Comparison of ENCODE assay signal across 12 cellular contexts in the genomic region with DNA sequence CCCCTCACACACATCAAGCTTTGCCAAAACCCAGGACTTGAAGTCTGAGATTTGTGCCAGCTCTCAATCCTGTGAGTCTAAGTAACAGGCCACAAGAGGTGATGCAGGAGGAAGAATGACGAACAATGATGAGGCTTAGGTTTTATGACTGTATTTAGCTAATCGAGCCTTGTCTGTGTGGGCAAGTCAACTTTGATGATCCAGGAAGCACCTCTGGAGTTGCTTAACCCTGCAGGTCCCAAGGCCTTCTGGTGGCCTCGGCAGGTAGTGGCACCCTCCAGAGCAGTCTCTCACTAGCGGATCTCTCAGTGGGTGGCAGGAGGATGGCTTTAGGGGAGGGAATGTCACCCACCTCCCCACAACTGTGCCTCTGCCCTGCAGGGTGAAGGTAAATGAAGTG. TPM values are rescaled to one million over a fixed set of nuclear protein-coding genes. Genes with fewer than 3 reads are reported as not detected.
A peak's percentile ranks its signal among the peaks of the same experiment; 100 is the strongest.
DNase-seq lines count a peak whose midpoint lies in the region; TF ChIP-seq lines count a peak whose summit lies in the region.
"Had no signal": no experiment of that assay in that cellular context is flagged by ENCODE, and none has a peak within 500 bp of the region (broad histone marks: within the 10 kb centered on the region; RNA-seq: fewer than 3 reads in every experiment).

No MANE protein-coding gene starts in this region.

- H3K4me2 ChIP-seq in GM23248 (ENCODE audit: unreplicated experiment), result no peak overlapping the region

- H3K36me3 Mint-ChIP-seq in CD14-positive monocyte, result peaks cover 0 to 1% of the 10 kb centered on the region in 2 donors
- H3K36me3 Mint-ChIP-seq: memory B cell had no signal

- peaks cover 0 to 2% (median 0%) of the 10 kb centered on the region in 7 donors for H3K9me3 Mint-ChIP-seq in CD14-positive monocyte
- H3K9me3 Mint-ChIP-seq: memory B cell had no signal

- H3K4me1 Mint-ChIP-seq in CD14-positive monocyte, result peaks cover 53% of the 10 kb centered on the region

- H3F3A ChIP-seq in GM23248 (ENCODE audit: insufficient read depth), result peaks cover 15% of the 10 kb centered on the region

- no peaks in the 10 kb centered on the region for H4K20me1 ChIP-seq in GM23248 (ENCODE audit: insufficient read depth)

- peak overlapping the region; percentile 50 for H3K27ac ChIP-seq in GM23248
- H3K27ac ChIP-seq in RWPE1, result no peak overlapping the region; the same call in 1 of the 2 replicates
- no peak overlapping the region for H3K27ac ChIP-seq in tibial artery
- no peak overlapping the region for H3K27ac ChIP-seq in dorsolateral prefrontal cortex
- H3K27ac ChIP-seq: body of pancreas, suprapubic skin had no signal

- no peak overlapping the region for H3K4me3 Mint-ChIP-seq in CD14-positive monocyte
- H3K4me3 Mint-ChIP-seq: memory B cell had no signal

- H3K36me3 ChIP-seq in GM23248 (ENCODE audit: low read depth) (no peaks in the 10 kb centered on the region), tibial artery (no peaks in the 10 kb centered on the region)
- H3K36me3 ChIP-seq: suprapubic skin had no signal

- H2AFZ ChIP-seq in GM23248, result peak overlapping the region; percentile 73

- in situ Hi-C loops in GM23248 (cut with MboI), result no loop called here

- H3K27me3 Mint-ChIP-seq in CD14-positive monocyte (ENCODE audit: low read depth in 3 of 3), result peaks cover 0 to 6% (median 2%) of the 10 kb centered on the region in 3 donors

- H3K27ac Mint-ChIP-seq in CD14-positive monocyte, result peak overlapping the region; percentile 71 to 96 (median 76)
- H3K27ac Mint-ChIP-seq: memory B cell had no signal

- H3K79me2 ChIP-seq in GM23248 (ENCODE audit: insufficient read depth), result no peaks in the 10 kb centered on the region

- POLR2A ChIA-PET in RWPE1 (lab: Yijun Ruan, JAX; ENCODE audit: low non-redundant PET), result no interaction called here

- peak overlapping the region; percentile 27; the same call in 1 of the 2 replicates for H3K9ac ChIP-seq in GM23248

- H3K4me1 ChIP-seq in GM23248 (ENCODE audit: insufficient read depth) (peaks cover 30% of the 10 kb centered on the region), tibial artery (peaks cover 0 to 9% (median 0%) of the 10 kb centered on the region in 4 donors)

- no peaks in the 10 kb centered on the region for H3K9me3 ChIP-seq in GM23248 (ENCODE audit: low read depth)
- no peaks in the 10 kb centered on the region for H3K9me3 ChIP-seq in tibial artery
- H3K9me3 ChIP-seq: body of pancreas, suprapubic skin had no signal

- CTCF ChIA-PET in RWPE1 (lab: Yijun Ruan, JAX), result interaction anchor here (1.0 to 1.3 kb wide), 3 partner anchors 11 to 309 kb away, joined by 3 to 5 read pairs (median 3); no protein-coding TSS in a partner anchor

- no peaks in the 10 kb centered on the region for H3K9me2 ChIP-seq in GM23248 (ENCODE audit: insufficient read depth)

- intact Hi-C loops in CD14-positive monocyte (cut with micrococcal nuclease), result no loop called here
- intact Hi-C loops in tibial artery (cut with DNase I; ENCODE audit: low total_unique reads), result no loop called here
- intact Hi-C loops in dorsolateral prefrontal cortex (cut with DNase I), result no loop called here

- no peak for TF ChIP-seq CTCF in CD14-positive monocyte (IDR thresholded peaks at IDR 0.05)
- no peak for TF ChIP-seq CTCF in RWPE1 (conservative IDR thresholded peaks at IDR 0.05; ENCODE audit: low read depth)
- TF ChIP-seq CTCF in tibial artery (IDR thresholded peaks at IDR 0.05), result no peak
- no peak for TF ChIP-seq CTCF in dorsolateral prefrontal cortex (IDR thresholded peaks at IDR 0.05 in 54 of 56, conservative IDR thresholded peaks at IDR 0.05 in 2 of 56; ENCODE audit: low read depth in 1 of 56, partially characterized antibody in 56 of 56)

- H3K4me3 ChIP-seq in GM23248 (no peak overlapping the region), tibial artery (no peak overlapping the region), dorsolateral prefrontal cortex (no peak overlapping the region)
- H3K4me3 ChIP-seq: body of pancreas, suprapubic skin had no signal

- DNase-seq in CD14-positive monocyte (ENCODE audit: low spot score) (no peak), GM23248 (peak; percentile 89), RWPE1 (ENCODE audit: low spot score) (peak; percentile 14), kidney tubule cell (ENCODE audit: low spot score) (peak; percentile 64), tibial artery (no peak), dorsolateral prefrontal cortex (no peak), NCI-H2196 treated with DMSO at 0.1 percent for 48 hours (lab: John Stamatoyannopoulos, UW; ENCODE audit: unreplicated experiment) (no peak)
- DNase-seq: body of pancreas, Kasumi-1, RPMI8226 had no signal

- 23 to 24% methylated on average over 4 of the region's 4 CpGs for whole genome bisulfite sequencing in GM23248 (ENCODE audit: low coverage in 1 of 2, low lambda C conversion rate in 2 of 2, missing lambda C conversion rate in 2 of 2), 2 experiments

- H3K27me3 ChIP-seq in GM23248 (replicated peaks; ENCODE audit: insufficient read depth), result no peaks in the 10 kb centered on the region
- H3K27me3 ChIP-seq in tibial artery, result peaks cover 0 to 44% of the 10 kb centered on the region in 2 donors
- no peaks in the 10 kb centered on the region for H3K27me3 ChIP-seq in dorsolateral prefrontal cortex
- H3K27me3 ChIP-seq: body of pancreas, suprapubic skin had no signal

RNA-seq across cellular contexts. Expression of a gene that starts 28.7 kb away (rescaled TPM):
- polyA plus RNA-seq in CD14-positive monocyte, result 10 to 100 TPM; 86.1 to 94.4 TPM
- total RNA-seq in GM23248 (2014; rRNA removed; shearing (Covaris generic)), result 61.7 and 80.8 TPM in 2 replicates
- polyA plus RNA-seq in GM23248 (2016; fragmentation: Nextera tagmentation; extraction: Ambion mirVana), result 81.6 and 92.2 TPM in 2 replicates
- 100 to 1,000 TPM in 119 of 120 experiments, 10 to 100 TPM in 1; 99.4 to 256 (median 180) TPM for total RNA-seq in dorsolateral prefrontal cortex

RNA-seq across cellular contexts. Expression of a gene that starts 38.0 kb away (rescaled TPM):
- polyA plus RNA-seq in CD14-positive monocyte, result 10 to 100 TPM in 1 of 2 donors, 1 to 10 TPM in 1; 6.9 to 12.2 TPM
- total RNA-seq in GM23248 (2014; rRNA removed; shearing (Covaris generic)), result 148 and 179 TPM in 2 replicates
- polyA plus RNA-seq in GM23248 (2016; fragmentation: Nextera tagmentation; extraction: Ambion mirVana), result 399 and 401 TPM in 2 replicates
- total RNA-seq in dorsolateral prefrontal cortex, result 10 to 100 TPM in 59 of 120 experiments, 1 to 10 TPM in 61; 3.8 to 22.7 (median 9.8) TPM

RNA-seq across cellular contexts. Expression of a gene that starts 41.9 kb away (rescaled TPM):
- polyA plus RNA-seq in CD14-positive monocyte, result not detected
- total RNA-seq in GM23248 (2014; rRNA removed; shearing (Covaris generic)), result not detected in 2 replicates
- polyA plus RNA-seq in GM23248 (2016; fragmentation: Nextera tagmentation; extraction: Ambion mirVana), result 0.16 TPM in 1 of 2 replicates, not detected in the other
- under 1 TPM in 1 of 120 experiments, not detected in 119; 0.33 TPM for total RNA-seq in dorsolateral prefrontal cortex

RNA-seq across cellular contexts. Expression of a gene that starts 48.5 kb away (rescaled TPM):
- polyA plus RNA-seq in CD14-positive monocyte, result 1 to 10 TPM; 2.8 to 7.1 TPM
- total RNA-seq in GM23248 (2014; rRNA removed; shearing (Covaris generic)), result 65.6 and 66.4 TPM in 2 replicates
- 28.0 and 31.4 TPM in 2 replicates for polyA plus RNA-seq in GM23248 (2016; fragmentation: Nextera tagmentation; extraction: Ambion mirVana)
- total RNA-seq in dorsolateral prefrontal cortex, result 100 to 1,000 TPM; 120 to 279 (median 205) TPM

RNA-seq across cellular contexts. Expression of a gene that starts 58.2 kb away (rescaled TPM):
- 10 to 100 TPM; 29.7 to 34.2 TPM for polyA plus RNA-seq in CD14-positive monocyte
- 44.7 and 53.7 TPM in 2 replicates for total RNA-seq in GM23248 (2014; rRNA removed; shearing (Covaris generic))
- polyA plus RNA-seq in GM23248 (2016; fragmentation: Nextera tagmentation; extraction: Ambion mirVana), result 20.0 and 22.7 TPM in 2 replicates
- 10 to 100 TPM; 30.2 to 62.6 (median 43.4) TPM for total RNA-seq in dorsolateral prefrontal cortex

Comparison
In these comparisons a context has a peak if more than half of its experiments do, and no peak if none do; other contexts are left out.
1. DNase-seq: peak in GM23248 (single experiment), RWPE1 (single experiment) and kidney tubule cell (single experiment); none in CD14-positive monocyte (single experiment), tibial artery (0 of 2), dorsolateral prefrontal cortex (0 of 10) and NCI-H2196 treated with DMSO at 0.1 percent for 48 hours (single experiment).